Comparison of ENCODE assay signal across 1 cellular context in the genomic region with DNA sequence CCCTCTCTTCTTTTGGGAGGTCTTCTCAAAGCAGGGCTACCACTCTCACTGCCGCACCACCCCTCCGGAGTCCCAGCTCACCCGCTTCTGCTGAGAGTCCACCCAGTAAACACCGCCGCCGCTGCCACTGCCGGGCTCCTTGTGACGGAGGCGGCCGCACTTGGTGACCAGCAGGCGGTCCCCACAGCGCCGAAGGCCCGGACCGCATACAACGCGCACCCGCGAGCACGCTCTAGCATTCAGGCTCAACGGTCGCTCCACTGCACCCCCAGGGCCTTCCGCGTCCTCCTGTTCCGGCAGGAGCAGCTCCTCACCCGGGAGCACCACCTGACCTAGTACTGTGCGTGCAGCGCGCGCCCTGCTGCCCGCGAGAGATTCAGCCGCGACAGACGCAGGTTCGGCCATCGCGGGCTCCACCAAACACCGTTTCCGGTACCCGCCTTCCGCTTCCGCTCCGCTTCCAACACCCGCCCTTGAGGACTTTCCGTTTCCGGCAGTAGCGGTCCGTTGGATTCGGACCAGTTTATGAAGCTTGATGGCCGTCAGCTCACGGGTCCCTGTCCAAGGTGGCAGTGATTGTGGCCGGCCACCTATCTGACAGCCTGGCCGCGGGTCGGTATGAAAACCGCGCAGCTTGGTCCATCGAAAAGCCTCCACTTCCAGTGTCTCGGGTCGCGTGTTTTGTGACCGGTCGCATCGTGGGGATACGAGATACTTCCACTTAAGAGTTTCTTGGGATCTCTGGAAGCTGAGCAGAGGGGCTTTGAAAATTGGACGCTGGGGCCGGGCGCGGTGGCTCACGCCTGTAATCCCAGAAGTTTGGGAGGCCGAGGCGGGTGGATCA.
A peak's percentile ranks its signal among the peaks of the same experiment; 100 is the strongest.
TF ChIP-seq lines count a peak whose summit lies in the region.

A gene (minus strand): TSS at position 425 of the 844 bp plus-strand sequence. CDS start 20 bp downstream, at position 405.

TF ChIP-seq in WTC11, 78 proteins besides CTCF, POLR2A, EP300 and RAD21 (continued from another document):
- TF ChIP-seq NR2C2 (CRISPR knock-in tag; IDR thresholded peaks at IDR 0.05), result no peak
- TF ChIP-seq CREM (CRISPR knock-in tag; IDR thresholded peaks at IDR 0.05), result 0 out of 2 replicates have a peak, but pooled peaks have one; percentile 33
- TF ChIP-seq FOXK1 (CRISPR knock-in tag; IDR thresholded peaks at IDR 0.05), result peak; percentile 64
- TF ChIP-seq TEAD4 (CRISPR knock-in tag; IDR thresholded peaks at IDR 0.05), result peak; percentile 33; the same call in 1 of the 2 replicates
- TF ChIP-seq, protein P1, sequence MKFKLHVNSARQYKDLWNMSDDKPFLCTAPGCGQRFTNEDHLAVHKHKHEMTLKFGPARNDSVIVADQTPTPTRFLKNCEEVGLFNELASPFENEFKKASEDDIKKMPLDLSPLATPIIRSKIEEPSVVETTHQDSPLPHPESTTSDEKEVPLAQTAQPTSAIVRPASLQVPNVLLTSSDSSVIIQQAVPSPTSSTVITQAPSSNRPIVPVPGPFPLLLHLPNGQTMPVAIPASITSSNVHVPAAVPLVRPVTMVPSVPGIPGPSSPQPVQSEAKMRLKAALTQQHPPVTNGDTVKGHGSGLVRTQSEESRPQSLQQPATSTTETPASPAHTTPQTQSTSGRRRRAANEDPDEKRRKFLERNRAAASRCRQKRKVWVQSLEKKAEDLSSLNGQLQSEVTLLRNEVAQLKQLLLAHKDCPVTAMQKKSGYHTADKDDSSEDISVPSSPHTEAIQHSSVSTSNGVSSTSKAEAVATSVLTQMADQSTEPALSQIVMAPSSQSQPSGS (CRISPR knock-in tag; IDR thresholded peaks at IDR 0.05; ENCODE audit: borderline replicate concordance, low read depth), result no peak
- TF ChIP-seq, protein P2, sequence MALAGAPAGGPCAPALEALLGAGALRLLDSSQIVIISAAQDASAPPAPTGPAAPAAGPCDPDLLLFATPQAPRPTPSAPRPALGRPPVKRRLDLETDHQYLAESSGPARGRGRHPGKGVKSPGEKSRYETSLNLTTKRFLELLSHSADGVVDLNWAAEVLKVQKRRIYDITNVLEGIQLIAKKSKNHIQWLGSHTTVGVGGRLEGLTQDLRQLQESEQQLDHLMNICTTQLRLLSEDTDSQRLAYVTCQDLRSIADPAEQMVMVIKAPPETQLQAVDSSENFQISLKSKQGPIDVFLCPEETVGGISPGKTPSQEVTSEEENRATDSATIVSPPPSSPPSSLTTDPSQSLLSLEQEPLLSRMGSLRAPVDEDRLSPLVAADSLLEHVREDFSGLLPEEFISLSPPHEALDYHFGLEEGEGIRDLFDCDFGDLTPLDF (CRISPR knock-in tag; IDR thresholded peaks at IDR 0.05), result 0 out of 2 replicates have a peak, but pooled peaks have one; percentile 59
- TF ChIP-seq, protein P3, sequence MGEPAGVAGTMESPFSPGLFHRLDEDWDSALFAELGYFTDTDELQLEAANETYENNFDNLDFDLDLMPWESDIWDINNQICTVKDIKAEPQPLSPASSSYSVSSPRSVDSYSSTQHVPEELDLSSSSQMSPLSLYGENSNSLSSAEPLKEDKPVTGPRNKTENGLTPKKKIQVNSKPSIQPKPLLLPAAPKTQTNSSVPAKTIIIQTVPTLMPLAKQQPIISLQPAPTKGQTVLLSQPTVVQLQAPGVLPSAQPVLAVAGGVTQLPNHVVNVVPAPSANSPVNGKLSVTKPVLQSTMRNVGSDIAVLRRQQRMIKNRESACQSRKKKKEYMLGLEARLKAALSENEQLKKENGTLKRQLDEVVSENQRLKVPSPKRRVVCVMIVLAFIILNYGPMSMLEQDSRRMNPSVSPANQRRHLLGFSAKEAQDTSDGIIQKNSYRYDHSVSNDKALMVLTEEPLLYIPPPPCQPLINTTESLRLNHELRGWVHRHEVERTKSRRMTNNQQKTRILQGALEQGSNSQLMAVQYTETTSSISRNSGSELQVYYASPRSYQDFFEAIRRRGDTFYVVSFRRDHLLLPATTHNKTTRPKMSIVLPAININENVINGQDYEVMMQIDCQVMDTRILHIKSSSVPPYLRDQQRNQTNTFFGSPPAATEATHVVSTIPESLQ (CRISPR knock-in tag; IDR thresholded peaks at IDR 0.05), result 0 out of 2 replicates have a peak, but pooled peaks have one; percentile 40
- TF ChIP-seq KAT7 (CRISPR knock-in tag; IDR thresholded peaks at IDR 0.05; ENCODE audit: borderline replicate concordance), result 0 out of 2 replicates have a peak, but pooled peaks have one; percentile 66
- peak; percentile 72; the same call in 1 of the 2 replicates for TF ChIP-seq NFE2L1 (CRISPR knock-in tag; IDR thresholded peaks at IDR 0.05)
- peak; percentile 88 for TF ChIP-seq GABPB1 (CRISPR knock-in tag; IDR thresholded peaks at IDR 0.05)
- TF ChIP-seq, protein P4, sequence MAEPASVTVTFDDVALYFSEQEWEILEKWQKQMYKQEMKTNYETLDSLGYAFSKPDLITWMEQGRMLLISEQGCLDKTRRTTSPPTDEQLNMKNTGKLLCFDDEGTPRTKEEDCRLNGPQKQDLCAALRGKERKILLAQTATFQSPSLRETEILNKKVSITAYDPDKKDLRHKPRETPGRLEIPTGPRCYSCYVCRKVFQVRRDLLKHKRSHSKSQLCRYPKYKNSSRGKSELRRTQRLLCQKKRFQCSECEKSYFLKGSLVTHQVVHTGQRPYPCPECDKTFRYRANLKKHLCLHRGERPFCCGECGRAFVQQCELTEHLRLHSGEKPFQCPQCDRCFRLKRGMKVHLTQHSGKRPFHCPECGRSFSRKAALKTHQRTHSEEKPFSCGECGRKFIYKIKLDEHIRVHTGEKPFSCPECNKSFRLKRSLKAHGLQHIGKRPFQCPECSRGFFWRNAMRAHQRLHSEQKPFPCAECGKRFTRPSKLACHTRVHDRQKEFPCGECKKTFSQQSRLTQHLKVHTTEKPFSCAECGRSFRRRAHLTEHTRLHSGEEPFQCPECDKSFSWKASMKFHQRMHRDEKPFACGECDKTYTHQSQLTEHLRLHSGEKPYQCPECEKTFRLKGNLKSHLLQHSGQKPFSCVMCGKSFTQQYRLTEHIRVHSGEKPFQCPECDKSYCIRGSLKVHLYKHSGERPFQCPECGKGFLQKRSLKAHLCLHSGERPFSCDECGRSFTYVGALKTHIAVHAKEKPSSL (CRISPR knock-in tag; conservative IDR thresholded peaks at IDR 0.05), result no peak
- TF ChIP-seq TCF7 (CRISPR knock-in tag; IDR thresholded peaks at IDR 0.05; ENCODE audit: low read depth), result 0 out of 2 replicates have a peak, but pooled peaks have one; percentile 79
- TF ChIP-seq ZBTB21 (CRISPR knock-in tag; IDR thresholded peaks at IDR 0.05; ENCODE audit: borderline replicate concordance), result no peak
- TF ChIP-seq, protein P5, sequence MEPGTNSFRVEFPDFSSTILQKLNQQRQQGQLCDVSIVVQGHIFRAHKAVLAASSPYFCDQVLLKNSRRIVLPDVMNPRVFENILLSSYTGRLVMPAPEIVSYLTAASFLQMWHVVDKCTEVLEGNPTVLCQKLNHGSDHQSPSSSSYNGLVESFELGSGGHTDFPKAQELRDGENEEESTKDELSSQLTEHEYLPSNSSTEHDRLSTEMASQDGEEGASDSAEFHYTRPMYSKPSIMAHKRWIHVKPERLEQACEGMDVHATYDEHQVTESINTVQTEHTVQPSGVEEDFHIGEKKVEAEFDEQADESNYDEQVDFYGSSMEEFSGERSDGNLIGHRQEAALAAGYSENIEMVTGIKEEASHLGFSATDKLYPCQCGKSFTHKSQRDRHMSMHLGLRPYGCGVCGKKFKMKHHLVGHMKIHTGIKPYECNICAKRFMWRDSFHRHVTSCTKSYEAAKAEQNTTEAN (CRISPR knock-in tag; IDR thresholded peaks at IDR 0.05), result 0 out of 2 replicates have a peak, but pooled peaks have one; percentile 72
- peak; percentile 81 for TF ChIP-seq SP1 (CRISPR knock-in tag; conservative IDR thresholded peaks at IDR 0.05)
- TF ChIP-seq, protein P6, sequence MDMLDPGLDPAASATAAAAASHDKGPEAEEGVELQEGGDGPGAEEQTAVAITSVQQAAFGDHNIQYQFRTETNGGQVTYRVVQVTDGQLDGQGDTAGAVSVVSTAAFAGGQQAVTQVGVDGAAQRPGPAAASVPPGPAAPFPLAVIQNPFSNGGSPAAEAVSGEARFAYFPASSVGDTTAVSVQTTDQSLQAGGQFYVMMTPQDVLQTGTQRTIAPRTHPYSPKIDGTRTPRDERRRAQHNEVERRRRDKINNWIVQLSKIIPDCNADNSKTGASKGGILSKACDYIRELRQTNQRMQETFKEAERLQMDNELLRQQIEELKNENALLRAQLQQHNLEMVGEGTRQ (CRISPR knock-in tag; IDR thresholded peaks at IDR 0.05), result peak; percentile 55
- TF ChIP-seq, protein P7, sequence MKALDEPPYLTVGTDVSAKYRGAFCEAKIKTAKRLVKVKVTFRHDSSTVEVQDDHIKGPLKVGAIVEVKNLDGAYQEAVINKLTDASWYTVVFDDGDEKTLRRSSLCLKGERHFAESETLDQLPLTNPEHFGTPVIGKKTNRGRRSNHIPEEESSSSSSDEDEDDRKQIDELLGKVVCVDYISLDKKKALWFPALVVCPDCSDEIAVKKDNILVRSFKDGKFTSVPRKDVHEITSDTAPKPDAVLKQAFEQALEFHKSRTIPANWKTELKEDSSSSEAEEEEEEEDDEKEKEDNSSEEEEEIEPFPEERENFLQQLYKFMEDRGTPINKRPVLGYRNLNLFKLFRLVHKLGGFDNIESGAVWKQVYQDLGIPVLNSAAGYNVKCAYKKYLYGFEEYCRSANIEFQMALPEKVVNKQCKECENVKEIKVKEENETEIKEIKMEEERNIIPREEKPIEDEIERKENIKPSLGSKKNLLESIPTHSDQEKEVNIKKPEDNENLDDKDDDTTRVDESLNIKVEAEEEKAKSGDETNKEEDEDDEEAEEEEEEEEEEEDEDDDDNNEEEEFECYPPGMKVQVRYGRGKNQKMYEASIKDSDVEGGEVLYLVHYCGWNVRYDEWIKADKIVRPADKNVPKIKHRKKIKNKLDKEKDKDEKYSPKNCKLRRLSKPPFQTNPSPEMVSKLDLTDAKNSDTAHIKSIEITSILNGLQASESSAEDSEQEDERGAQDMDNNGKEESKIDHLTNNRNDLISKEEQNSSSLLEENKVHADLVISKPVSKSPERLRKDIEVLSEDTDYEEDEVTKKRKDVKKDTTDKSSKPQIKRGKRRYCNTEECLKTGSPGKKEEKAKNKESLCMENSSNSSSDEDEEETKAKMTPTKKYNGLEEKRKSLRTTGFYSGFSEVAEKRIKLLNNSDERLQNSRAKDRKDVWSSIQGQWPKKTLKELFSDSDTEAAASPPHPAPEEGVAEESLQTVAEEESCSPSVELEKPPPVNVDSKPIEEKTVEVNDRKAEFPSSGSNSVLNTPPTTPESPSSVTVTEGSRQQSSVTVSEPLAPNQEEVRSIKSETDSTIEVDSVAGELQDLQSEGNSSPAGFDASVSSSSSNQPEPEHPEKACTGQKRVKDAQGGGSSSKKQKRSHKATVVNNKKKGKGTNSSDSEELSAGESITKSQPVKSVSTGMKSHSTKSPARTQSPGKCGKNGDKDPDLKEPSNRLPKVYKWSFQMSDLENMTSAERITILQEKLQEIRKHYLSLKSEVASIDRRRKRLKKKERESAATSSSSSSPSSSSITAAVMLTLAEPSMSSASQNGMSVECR (CRISPR knock-in tag; IDR thresholded peaks at IDR 0.05; ENCODE audit: borderline replicate concordance), result peak; percentile 83
- TF ChIP-seq RELA (CRISPR knock-in tag; IDR thresholded peaks at IDR 0.05; ENCODE audit: borderline replicate concordance), result peak; percentile 71; the same call in 1 of the 2 replicates
- no peak for TF ChIP-seq OVOL2 (CRISPR knock-in tag; IDR thresholded peaks at IDR 0.05; ENCODE audit: borderline replicate concordance)
- TF ChIP-seq ZNF138 (CRISPR knock-in tag; conservative IDR thresholded peaks at IDR 0.05), result no peak
- TF ChIP-seq, protein P8, sequence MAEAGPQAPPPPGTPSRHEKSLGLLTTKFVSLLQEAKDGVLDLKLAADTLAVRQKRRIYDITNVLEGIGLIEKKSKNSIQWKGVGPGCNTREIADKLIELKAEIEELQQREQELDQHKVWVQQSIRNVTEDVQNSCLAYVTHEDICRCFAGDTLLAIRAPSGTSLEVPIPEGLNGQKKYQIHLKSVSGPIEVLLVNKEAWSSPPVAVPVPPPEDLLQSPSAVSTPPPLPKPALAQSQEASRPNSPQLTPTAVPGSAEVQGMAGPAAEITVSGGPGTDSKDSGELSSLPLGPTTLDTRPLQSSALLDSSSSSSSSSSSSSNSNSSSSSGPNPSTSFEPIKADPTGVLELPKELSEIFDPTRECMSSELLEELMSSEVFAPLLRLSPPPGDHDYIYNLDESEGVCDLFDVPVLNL (CRISPR knock-in tag; IDR thresholded peaks at IDR 0.05; ENCODE audit: borderline replicate concordance, low read depth), result peak; percentile 80; the same call in 1 of the 2 replicates
- TF ChIP-seq, protein P9, sequence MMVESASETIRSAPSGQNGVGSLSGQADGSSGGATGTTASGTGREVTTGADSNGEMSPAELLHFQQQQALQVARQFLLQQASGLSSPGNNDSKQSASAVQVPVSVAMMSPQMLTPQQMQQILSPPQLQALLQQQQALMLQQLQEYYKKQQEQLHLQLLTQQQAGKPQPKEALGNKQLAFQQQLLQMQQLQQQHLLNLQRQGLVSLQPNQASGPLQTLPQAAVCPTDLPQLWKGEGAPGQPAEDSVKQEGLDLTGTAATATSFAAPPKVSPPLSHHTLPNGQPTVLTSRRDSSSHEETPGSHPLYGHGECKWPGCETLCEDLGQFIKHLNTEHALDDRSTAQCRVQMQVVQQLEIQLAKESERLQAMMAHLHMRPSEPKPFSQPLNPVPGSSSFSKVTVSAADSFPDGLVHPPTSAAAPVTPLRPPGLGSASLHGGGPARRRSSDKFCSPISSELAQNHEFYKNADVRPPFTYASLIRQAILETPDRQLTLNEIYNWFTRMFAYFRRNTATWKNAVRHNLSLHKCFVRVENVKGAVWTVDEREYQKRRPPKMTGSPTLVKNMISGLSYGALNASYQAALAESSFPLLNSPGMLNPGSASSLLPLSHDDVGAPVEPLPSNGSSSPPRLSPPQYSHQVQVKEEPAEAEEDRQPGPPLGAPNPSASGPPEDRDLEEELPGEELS (CRISPR knock-in tag; IDR thresholded peaks at IDR 0.05), result 0 out of 2 replicates have a peak, but pooled peaks have one; percentile 17
TF ChIP-seq in WTC11: peak in this region for 27.
